21 cellular contexts compared by ENCODE assay signal in the genomic region with DNA sequence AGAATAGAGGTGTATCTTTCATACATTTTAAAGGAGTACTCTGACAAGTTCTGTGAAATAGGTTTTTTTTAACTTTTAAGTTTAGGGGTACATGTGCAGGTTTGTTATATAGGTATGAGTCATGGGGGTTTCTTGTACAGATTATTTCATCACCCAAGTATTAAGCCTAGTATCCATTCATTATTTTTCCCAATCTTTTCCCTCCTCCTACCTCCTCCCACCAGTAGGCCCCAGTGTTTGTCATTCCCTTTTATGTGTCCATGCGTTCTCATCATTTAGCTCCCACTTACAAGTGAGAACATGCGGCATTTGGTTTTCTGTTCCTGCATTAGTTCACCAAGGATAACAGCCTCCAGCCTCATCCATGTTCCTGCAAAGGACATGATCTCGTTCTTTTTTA.
"Had no signal": no experiment of that assay in that cellular context is flagged by ENCODE, and none has a peak within 500 bp of the region (broad histone marks: within the 10 kb centered on the region; RNA-seq: fewer than 3 reads in every experiment).

No MANE protein-coding gene starts in this region.

- H3K9me3 ChIP-seq: body of pancreas, left lung, thoracic aorta, upper lobe of left lung had no signal

- H3K4me1 Mint-ChIP-seq: natural killer cell had no signal

- ATAC-seq: activated CD4-positive, alpha-beta T cell treated with anti-CD3 and anti-CD28 coated beads for 36 hours; body of pancreas; left lung; natural killer cell; stimulated activated naive B cell treated with anti-CD40 and anti-IgM and Interleukin-4, amounts not matched to agents 10 μg/mL and 1 μg/mL and 100 μg/mL, for 72 hours had no signal

- H3K27me3 ChIP-seq: body of pancreas, left lung, upper lobe of left lung had no signal

- H3K36me3 Mint-ChIP-seq: activated naive CD8-positive, alpha-beta T cell treated with anti-CD3 and anti-CD28 coated beads, Interleukin-2, amount 10 ng/mL, durations not matched to agents 7 days and 5 days had no signal

- DNase-seq: activated B cell treated with CpG ODN at 0.5 μM for 24 hours; activated CD4-positive, alpha-beta T cell treated with anti-CD3 and anti-CD28 coated beads for 36 hours; activated CD4-positive, alpha-beta T cell treated with anti-CD3 and anti-CD28 coated beads, Interleukin-2, amount 50 U/mL, for 48 hours; activated naive CD4-positive, alpha-beta T cell treated with Interleukin-2 at 50 U/mL for 16 hours; activated naive CD8-positive, alpha-beta T cell treated with anti-CD3 and anti-CD28 coated beads, Interleukin-2, amount 10 ng/mL, durations not matched to agents 7 days and 5 days; activated T-cell treated with anti-CD3 and anti-CD28 coated beads, Interleukin-2, amount 50 U/mL, for 48 hours; body of pancreas; erythroblast; foreskin melanocyte; kidney glomerular epithelial cell; left lung; natural killer cell; stimulated activated CD4-positive, alpha-beta T cell treated with anti-CD3 and anti-CD28 coated beads, Interleukin-2, amount 100 ng/mL, for 48 hours; stimulated activated CD8-positive, alpha-beta memory T cell treated with anti-CD3 and anti-CD28 coated beads, Interleukin-4, amount 100 ng/mL, for 48 hours; stimulated activated naive B cell treated with anti-CD40 and anti-IgM and Interleukin-4, amounts not matched to agents 10 μg/mL and 1 μg/mL and 100 μg/mL, for 72 hours; upper lobe of left lung had no signal

- H3K27ac ChIP-seq: body of pancreas, left lung, thoracic aorta, upper lobe of left lung had no signal

- H3K4me3 ChIP-seq: body of pancreas, left lung, lung, thoracic aorta, upper lobe of left lung had no signal

- H3K36me3 ChIP-seq: left lung, thoracic aorta, upper lobe of left lung had no signal

- H3K27me3 Mint-ChIP-seq: activated CD4-positive, alpha-beta T cell treated with anti-CD3 and anti-CD28 coated beads for 36 hours; activated naive CD8-positive, alpha-beta T cell treated with anti-CD3 and anti-CD28 coated beads, Interleukin-2, amount 10 ng/mL, durations not matched to agents 7 days and 5 days; progenitor cell of endocrine pancreas; stimulated activated naive B cell treated with anti-CD40 and anti-IgM and Interleukin-4, amounts not matched to agents 10 μg/mL and 1 μg/mL and 100 μg/mL, for 72 hours had no signal

- H3K9me3 Mint-ChIP-seq: activated B cell treated with CpG ODN at 0.5 μM for 24 hours; natural killer cell; stimulated activated naive B cell treated with anti-CD40 and anti-IgM and Interleukin-4, amounts not matched to agents 10 μg/mL and 1 μg/mL and 100 μg/mL, for 72 hours; T-helper 1 cell treated with Interleukin-12 subunit alpha and Interleukin-12 subunit beta and Interleukin-4 antibody, amounts not matched to agents 30 μg/mL and 1 μg/mL, for 36 hours had no signal

- H3K27ac Mint-ChIP-seq: activated B cell treated with CpG ODN at 0.5 μM for 24 hours; activated CD4-positive, alpha-beta T cell treated with anti-CD3 and anti-CD28 coated beads for 36 hours; activated naive CD8-positive, alpha-beta T cell treated with anti-CD3 and anti-CD28 coated beads, Interleukin-2, amount 10 ng/mL, durations not matched to agents 7 days and 5 days; mesothelial cell of epicardium; natural killer cell; progenitor cell of endocrine pancreas; stimulated activated naive B cell treated with anti-CD40 and anti-IgM and Interleukin-4, amounts not matched to agents 10 μg/mL and 1 μg/mL and 100 μg/mL, for 72 hours; T-helper 1 cell treated with Interleukin-12 subunit alpha and Interleukin-12 subunit beta and Interleukin-4 antibody, amounts not matched to agents 30 μg/mL and 1 μg/mL, for 36 hours had no signal

- H3K4me3 Mint-ChIP-seq: activated B cell treated with CpG ODN at 0.5 μM for 24 hours; activated CD4-positive, alpha-beta T cell treated with anti-CD3 and anti-CD28 coated beads for 36 hours; activated naive CD8-positive, alpha-beta T cell treated with anti-CD3 and anti-CD28 coated beads, Interleukin-2, amount 10 ng/mL, durations not matched to agents 7 days and 5 days; mesothelial cell of epicardium; natural killer cell; stimulated activated naive B cell treated with anti-CD40 and anti-IgM and Interleukin-4, amounts not matched to agents 10 μg/mL and 1 μg/mL and 100 μg/mL, for 72 hours; T-helper 1 cell treated with Interleukin-12 subunit alpha and Interleukin-12 subunit beta and Interleukin-4 antibody, amounts not matched to agents 30 μg/mL and 1 μg/mL, for 36 hours had no signal
